8 cellular contexts compared by ENCODE assay signal in genomic region chr7:88217675-88218427, GRCh38. TPM values are rescaled to one million over a fixed set of nuclear protein-coding genes. Genes with fewer than 3 reads are reported as not detected.
DNase-seq lines count a peak whose midpoint lies in the region; ATAC-seq and TF ChIP-seq lines count a peak whose summit lies in the region.

No MANE protein-coding gene starts in this region.

- peaks cover 26% of the 10 kb centered on the region for H3K4me1 ChIP-seq in iPS-20b (ENCODE audit: insufficient read depth, low read length)

- DNase-seq in CD4-positive, alpha-beta T cell = no peak
- DNase-seq in middle frontal gyrus (ENCODE audit: extremely low spot score, low spot score) (no peak), nucleus accumbens (lab: John Stamatoyannopoulos, UW) (no peak), NCI-H1092 (lab: John Stamatoyannopoulos, UW) (no peak)

- H3K36me3 ChIP-seq in iPS-20b (ENCODE audit: insufficient read depth, low read depth, low read length) = peaks cover 39% of the 10 kb centered on the region

- CTCF ChIA-PET in CD4-positive, alpha-beta T cell (lab: Charles Lee) = no interaction called here

- H3K27me3 ChIP-seq in CD4-positive, alpha-beta T cell (ENCODE audit: control insufficient read depth, insufficient read depth, low read length) = no peaks in the 10 kb centered on the region
- no peaks in the 10 kb centered on the region for H3K27me3 ChIP-seq in iPS-20b (ENCODE audit: insufficient read depth, low read length)

- peaks cover 49% of the 10 kb centered on the region for H3K4me1 Mint-ChIP-seq in CD4-positive, alpha-beta T cell (ENCODE audit: low read depth)
- H3K4me1 Mint-ChIP-seq in T-helper 1 cell treated with Interleukin-12 subunit alpha and Interleukin-12 subunit beta and Interleukin-4 antibody, amounts not matched to agents 30 μg/mL and 1 μg/mL, for 36 hours (ENCODE audit: low read depth) = peaks cover 29% of the 10 kb centered on the region

- H3K27ac ChIP-seq in CD4-positive, alpha-beta T cell (ENCODE audit: low read depth, low read length) = no peak overlapping the region
- peak overlapping the region; percentile 45 for H3K27ac ChIP-seq in iPS-20b (ENCODE audit: low read length)

- intact Hi-C loops in CD4-positive, alpha-beta T cell (cut with DNase I, micrococcal nuclease) = loop anchor here in 1 of 2 experiments (5.0 to 10.0 kb wide), 2 partner anchors 283 to 346 kb away; partner anchors contain the start of gene ADAM22

- peak overlapping the region; percentile 99 for H3K4me3 Mint-ChIP-seq in CD4-positive, alpha-beta T cell
- H3K4me3 Mint-ChIP-seq in T-helper 1 cell treated with Interleukin-12 subunit alpha and Interleukin-12 subunit beta and Interleukin-4 antibody, amounts not matched to agents 30 μg/mL and 1 μg/mL, for 36 hours = peak overlapping the region; percentile 92

- H3K27me3 Mint-ChIP-seq in CD4-positive, alpha-beta T cell = no peaks in the 10 kb centered on the region
- H3K27me3 Mint-ChIP-seq in T-helper 1 cell treated with Interleukin-12 subunit alpha and Interleukin-12 subunit beta and Interleukin-4 antibody, amounts not matched to agents 30 μg/mL and 1 μg/mL, for 36 hours (ENCODE audit: low read depth) = no peaks in the 10 kb centered on the region

- no peaks in the 10 kb centered on the region for H3K9me3 Mint-ChIP-seq in CD4-positive, alpha-beta T cell
- no peaks in the 10 kb centered on the region for H3K9me3 Mint-ChIP-seq in T-helper 1 cell treated with Interleukin-12 subunit alpha and Interleukin-12 subunit beta and Interleukin-4 antibody, amounts not matched to agents 30 μg/mL and 1 μg/mL, for 36 hours

- POLR2A ChIA-PET in CD4-positive, alpha-beta T cell (lab: Charles Lee) = interaction anchor here (0.6 to 1.4 kb wide), 4 partner anchors 11 to 1390 kb away, joined by 3 to 5 read pairs (median 4); partner anchors contain the start of gene ABCB1

- H3K4me3 ChIP-seq in iPS-20b (ENCODE audit: low read length) = peak overlapping the region; percentile 75

- no peak for TF ChIP-seq CTCF in CD4-positive, alpha-beta T cell (IDR thresholded peaks at IDR 0.05)

- ATAC-seq in CD4-positive, alpha-beta T cell (ENCODE audit: poor library complexity) = no peak
- peak; percentile 66 for ATAC-seq in GM19328 (IDR thresholded peaks at IDR 0.05; ENCODE audit: unreplicated experiment)
- peak; percentile 79 for ATAC-seq in HG03175 (IDR thresholded peaks at IDR 0.05; ENCODE audit: unreplicated experiment)

- H3K9me3 ChIP-seq in CD4-positive, alpha-beta T cell (ENCODE audit: control insufficient read depth, low read length) = no peaks in the 10 kb centered on the region
- H3K9me3 ChIP-seq in iPS-20b (ENCODE audit: insufficient read depth, low read depth, low read length) = no peaks in the 10 kb centered on the region

- H3K36me3 Mint-ChIP-seq in CD4-positive, alpha-beta T cell (ENCODE audit: low read depth) = peaks cover 54% of the 10 kb centered on the region
- H3K36me3 Mint-ChIP-seq in T-helper 1 cell treated with Interleukin-12 subunit alpha and Interleukin-12 subunit beta and Interleukin-4 antibody, amounts not matched to agents 30 μg/mL and 1 μg/mL, for 36 hours (ENCODE audit: low read depth) = peaks cover 22% of the 10 kb centered on the region

- peak overlapping the region; percentile 81 for H3K27ac Mint-ChIP-seq in CD4-positive, alpha-beta T cell
- H3K27ac Mint-ChIP-seq in T-helper 1 cell treated with Interleukin-12 subunit alpha and Interleukin-12 subunit beta and Interleukin-4 antibody, amounts not matched to agents 30 μg/mL and 1 μg/mL, for 36 hours = peak overlapping the region; percentile 91

- peak overlapping the region; percentile 93; the same call in 1 of the 2 replicates for H3K9ac ChIP-seq in iPS-20b (ENCODE audit: low read depth, low read length)

RNA-seq across cellular contexts. Expression of gene SRI, which starts 2.0 kb away (rescaled TPM):
- 10 to 100 TPM; 44.3 to 45.7 TPM for total RNA-seq in CD4-positive, alpha-beta T cell
